Comparison of ENCODE assay signal across 8 cellular contexts in the genomic region with DNA sequence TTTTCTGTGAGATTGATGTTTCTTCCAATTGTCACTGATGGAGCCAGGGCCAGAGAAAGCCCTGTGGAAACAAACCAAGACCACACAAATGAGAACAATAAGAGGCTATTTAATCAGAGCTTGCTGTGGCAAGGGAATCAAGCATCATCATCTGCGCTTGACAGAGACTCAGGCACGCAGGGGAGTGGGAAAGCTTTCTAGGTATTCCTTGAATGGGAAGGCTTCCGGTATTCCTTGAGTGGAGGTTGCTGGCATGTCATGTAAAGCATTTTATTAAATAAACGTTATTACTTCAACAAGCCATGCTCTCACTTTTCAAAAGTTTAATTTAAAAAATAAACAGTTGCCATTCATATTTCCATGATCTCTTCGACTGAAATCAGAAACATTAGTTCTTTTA.
"Had no signal": no experiment of that assay in that cellular context is flagged by ENCODE, and none has a peak within 500 bp of the region (broad histone marks: within the 10 kb centered on the region; RNA-seq: fewer than 3 reads in every experiment).

No MANE protein-coding gene starts in this region.

- H3K4me1 Mint-ChIP-seq: GM23338, H9 had no signal

- H3K27ac Mint-ChIP-seq: GM23338, H9 had no signal

- H3K4me3 ChIP-seq: GM23338, K562 had no signal

- H3K4me3 Mint-ChIP-seq: GM23338, H9 had no signal

- DNase-seq: H9, HCEC 1CT, IMR-90 had no signal

- ATAC-seq: GM23338, K562 had no signal

- H2AFZ ChIP-seq: GM23338 had no signal

- FAIRE-seq: H1, H54, HTR-8/SVneo, K562 had no signal

- H3K4me2 ChIP-seq: GM23338 had no signal
